Comparison of ENCODE assay signal across 18 cellular contexts in the genomic region with DNA sequence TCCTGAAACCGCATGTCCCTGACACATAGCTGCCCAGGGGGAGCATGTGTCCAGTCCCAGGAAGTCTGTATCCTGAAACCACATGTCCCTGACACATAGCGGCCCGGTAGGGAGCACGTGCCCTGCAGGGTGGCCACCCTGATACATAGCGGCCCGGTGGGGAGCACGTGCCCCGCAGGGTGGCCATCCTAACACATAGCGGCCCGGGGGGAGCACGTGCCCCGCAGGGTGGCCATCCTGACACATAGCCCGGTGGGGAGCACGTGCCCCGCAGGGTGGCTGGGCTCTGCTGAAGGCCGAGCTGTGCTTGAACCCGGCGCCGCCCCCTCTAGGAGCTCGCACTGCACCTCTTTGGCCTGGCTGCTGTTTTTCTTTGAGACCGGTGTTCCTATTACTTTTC. TPM values are rescaled to one million over a fixed set of nuclear protein-coding genes. Genes with fewer than 3 reads are reported as not detected.
DNase-seq lines count a peak whose midpoint lies in the region; ATAC-seq, FAIRE-seq and TF ChIP-seq lines count a peak whose summit lies in the region.
"Had no signal": no experiment of that assay in that cellular context is flagged by ENCODE, and none has a peak within 500 bp of the region (broad histone marks: within the 10 kb centered on the region; RNA-seq: fewer than 3 reads in every experiment).

No MANE protein-coding gene starts in this region.

- ATAC-seq in stimulated activated naive CD8-positive, alpha-beta T cell treated with anti-CD3 and anti-CD28 coated beads, Interleukin-15, amount 100 ng/mL, for 72 hours = peak; percentile 45
- no peak for ATAC-seq in stimulated activated naive CD8-positive, alpha-beta T cell treated with anti-CD3 and anti-CD28 coated beads, Interleukin-15, Interleukin-2, amounts not matched to agents 100 U/mL and 50 U/mL, for 24 hours
- ATAC-seq in K562 = no peak

- no peak for FAIRE-seq in K562 (lab: Jason Lieb, UNC)
- FAIRE-seq: GM19239, H1 had no signal

- no peak overlapping the region for H2AFZ ChIP-seq in K562 (ENCODE audit: low read depth, low read length)

- no peak for DNase-seq in stimulated activated naive CD8-positive, alpha-beta T cell treated with anti-CD3 and anti-CD28 coated beads, Interleukin-15, amount 100 ng/mL, for 72 hours
- no peak for DNase-seq in stimulated activated naive CD8-positive, alpha-beta T cell treated with anti-CD3 and anti-CD28 coated beads, Interleukin-15, Interleukin-2, amounts not matched to agents 100 U/mL and 50 U/mL, for 24 hours
- DNase-seq in K562 (ENCODE audit: extremely low read depth in 1 of 4, low spot score in 3 of 4) (no peak), germinal center (ENCODE audit: low spot score) (no peak)
- no peak for DNase-seq in activated T-cell treated with anti-CD3 and anti-CD28 coated beads, Interleukin-2, amount 50 U/mL, for 48 hours
- DNase-seq: CD4-positive, alpha-beta T cell; COR-L47; DMS79; KBM-7; NCI-H1092 treated with DMSO at 0.1 percent for 48 hours; NCI-H146; NCI-H2029; NCI-H2227 treated with DMSO at 0.1 percent for 48 hours; NCI-H524; NCI-H774; Peyer's patch had no signal

- no peak overlapping the region for H3K27ac ChIP-seq in K562 (ENCODE audit: extremely low read depth, low read depth, low read length)
- H3K27ac ChIP-seq: Peyer's patch had no signal

- H3K9ac ChIP-seq in K562 (ENCODE audit: insufficient read depth in 1 of 2, low read depth in 2 of 2, low read length in 2 of 2) = peak overlapping the region in 1 of 2 experiments; percentile 52; a peak in 1 of 4 replicates

- no peak overlapping the region for H3K4me3 Mint-ChIP-seq in stimulated activated naive CD8-positive, alpha-beta T cell treated with anti-CD3 and anti-CD28 coated beads, Interleukin-15, amount 100 ng/mL, for 72 hours
- H3K4me3 Mint-ChIP-seq: CD4-positive, alpha-beta T cell had no signal

- H3K4me2 ChIP-seq in K562 (ENCODE audit: insufficient read depth, low read length) = no peak overlapping the region

- no peak for TF ChIP-seq POLR2A in K562 (conservative IDR thresholded peaks at IDR 0.05)

- CTCF ChIA-PET in K562 (lab: Yijun Ruan, JAX; ENCODE audit: low intra/inter-chr PET ratio) = no interaction called here

- no peaks in the 10 kb centered on the region for H3K9me3 ChIP-seq in K562 (replicated peaks; ENCODE audit: control insufficient read depth, insufficient read depth, low read depth, low read length)
- H3K9me3 ChIP-seq: Peyer's patch had no signal

- H3K36me3 ChIP-seq in K562 (ENCODE audit: control insufficient read depth, insufficient read depth, low read length) = peaks cover 72% of the 10 kb centered on the region; the same call in 1 of the 3 replicates

- no peaks in the 10 kb centered on the region for H3K27me3 ChIP-seq in K562 (ENCODE audit: control insufficient read depth in 2 of 2, insufficient read depth in 2 of 2, low read length in 2 of 2)
- H3K27me3 ChIP-seq: Peyer's patch had no signal

- no peaks in the 10 kb centered on the region for H3K27me3 Mint-ChIP-seq in stimulated activated naive CD8-positive, alpha-beta T cell treated with anti-CD3 and anti-CD28 coated beads, Interleukin-15, amount 100 ng/mL, for 72 hours
- H3K27me3 Mint-ChIP-seq: CD4-positive, alpha-beta T cell had no signal

- no peak overlapping the region for H3K4me3 ChIP-seq in K562
- H3K4me3 ChIP-seq: Peyer's patch had no signal

- no peak for TF ChIP-seq EP300 in K562 (IDR thresholded peaks at IDR 0.05; ENCODE audit: low read length)

- POLR2A ChIA-PET in K562 (lab: Yijun Ruan, JAX) = interaction anchor here (0.8 to 0.9 kb wide), 2 partner anchors 8 to 10 kb away, joined by 3 to 5 read pairs; no protein-coding TSS in a partner anchor

- no peak for TF ChIP-seq CTCF in K562 (IDR thresholded peaks at IDR 0.05 in 2 of 3, conservative IDR thresholded peaks at IDR 0.05 in 1 of 3; ENCODE audit: insufficient read depth in 2 of 3, low read depth in 1 of 3, low read length in 3 of 3)

- no peaks in the 10 kb centered on the region for H3K4me1 Mint-ChIP-seq in stimulated activated naive CD8-positive, alpha-beta T cell treated with anti-CD3 and anti-CD28 coated beads, Interleukin-15, amount 100 ng/mL, for 72 hours

- no peak overlapping the region for H3K27ac Mint-ChIP-seq in stimulated activated naive CD8-positive, alpha-beta T cell treated with anti-CD3 and anti-CD28 coated beads, Interleukin-15, amount 100 ng/mL, for 72 hours

- no peak for TF ChIP-seq RAD21 in K562 (CRISPR knock-in tag; conservative IDR thresholded peaks at IDR 0.05 in 1 of 2, IDR thresholded peaks at IDR 0.05 in 1 of 2)

- H3K9me3 Mint-ChIP-seq in stimulated activated naive CD8-positive, alpha-beta T cell treated with anti-CD3 and anti-CD28 coated beads, Interleukin-15, amount 100 ng/mL, for 72 hours = no peaks in the 10 kb centered on the region
- H3K9me3 Mint-ChIP-seq: CD4-positive, alpha-beta T cell had no signal

- intact Hi-C loops in K562 (cut with micrococcal nuclease) = no loop called here

- in situ Hi-C loops in K562 (cut with MboI) = no loop called here

- 97% methylated on average over 13 of the region's 21 CpGs for WGBS in K562 (ENCODE audit: insufficient coverage, low coverage, missing lambda C conversion rate)

- no TSS peak for BruUV-seq in K562 (replicated peaks; lab: Mats Ljungman, UMichigan)

- no peaks in the 10 kb centered on the region for H3K79me2 ChIP-seq in K562 (ENCODE audit: control insufficient read depth, insufficient read depth, low read length)

- H4K20me1 ChIP-seq in K562 (replicated peaks; ENCODE audit: control insufficient read depth, insufficient read depth, low read length) = 0 out of 2 replicates have a peak, but pooled peaks cover 6% of the 10 kb centered on the region

- no peaks in the 10 kb centered on the region for H3K9me1 ChIP-seq in K562 (ENCODE audit: control insufficient read depth, insufficient read depth, low read length)

- H3K4me1 ChIP-seq in K562 (replicated peaks in 1 of 2; ENCODE audit: control insufficient read depth in 2 of 2, insufficient read depth in 2 of 2, low read length in 2 of 2) = peaks cover 0 to 17% of the 10 kb centered on the region in 2 experiments; a peak in 3 of 5 replicates

RNA-seq across cellular contexts. Expression of gene RPL13, which starts 18.7 kb away (rescaled TPM):
- total RNA-seq in K562 (2011; cell fraction: chromatin; rRNA removed; ENCODE audit: low replicate concordance) = 190 and 375 TPM in 2 replicates
- 1,145 and 1,282 TPM in 2 replicates for total RNA-seq in K562 (2011; cell fraction: nucleolus; rRNA removed)
- total RNA-seq in K562 (2011; cell fraction: nucleoplasm; rRNA removed) = 741 and 1,472 TPM in 2 replicates
- 6,042 and 8,261 TPM in 2 replicates for total RNA-seq in K562 (2014; rRNA removed)
- total RNA-seq in K562 (2014; rRNA removed; fragmentation: Illumina TruSeq; extraction: Trizol) = 916 and 1,208 TPM in 2 replicates
- 2,074 and 2,169 TPM in 2 replicates for total RNA-seq in K562 (2015; rRNA removed; fragmentation: Illumina TruSeq; extraction: Trizol)
- 2,859 and 3,283 TPM in 2 replicates for total RNA-seq in K562 (2021)
- 1,633 and 2,887 TPM in 2 replicates for polyA plus RNA-seq in K562 (2011; rRNA removed)
- 3,426 and 8,334 TPM in 2 replicates for polyA plus RNA-seq in K562 (2011; cell fraction: cytosol; rRNA removed)
- 2,104 and 2,686 TPM in 2 replicates for polyA plus RNA-seq in K562 (2011; cell fraction: nucleus; rRNA removed)
- polyA plus RNA-seq in K562 (2012) = 2,765 and 5,488 TPM in 2 replicates
- 1,258 and 1,518 TPM in 2 replicates for polyA plus RNA-seq in K562 (2014; fragmentation: Illumina TruSeq; extraction: Trizol)
- 100 to 1,000 TPM; 227 to 348 TPM for polyA plus RNA-seq in K562 (2014; fragmentation: Nextera tagmentation; extraction: Ambion mirVana)
- polyA plus RNA-seq in K562 (2014; rRNA removed) = 4,293 and 4,381 TPM in 2 replicates
- 413 and 474 TPM in 2 replicates for polyA minus RNA-seq in K562 (2011; rRNA and poly(A)+ RNA removed)
- polyA minus RNA-seq in K562 (2011; cell fraction: cytosol; rRNA and poly(A)+ RNA removed) = 1,370 and 2,343 TPM in 2 replicates
- 505 and 641 TPM in 2 replicates for polyA minus RNA-seq in K562 (2011; cell fraction: nucleus; rRNA and poly(A)+ RNA removed)

RNA-seq across cellular contexts. Expression of gene SPG7, which starts 33.6 kb away (rescaled TPM):
- total RNA-seq in K562 (2011; cell fraction: chromatin; rRNA removed; ENCODE audit: low replicate concordance) = 538 and 821 TPM in 2 replicates
- total RNA-seq in K562 (2011; cell fraction: nucleolus; rRNA removed) = 360 and 372 TPM in 2 replicates
- 370 and 431 TPM in 2 replicates for total RNA-seq in K562 (2011; cell fraction: nucleoplasm; rRNA removed)
- 67.4 and 136 TPM in 2 replicates for total RNA-seq in K562 (2014; rRNA removed)
- 37.3 and 41.2 TPM in 2 replicates for total RNA-seq in K562 (2014; rRNA removed; fragmentation: Illumina TruSeq; extraction: Trizol)
- 51.9 and 55.5 TPM in 2 replicates for total RNA-seq in K562 (2015; rRNA removed; fragmentation: Illumina TruSeq; extraction: Trizol)
- total RNA-seq in K562 (2021) = 74.8 and 75.4 TPM in 2 replicates
- 44.2 and 53.2 TPM in 2 replicates for polyA plus RNA-seq in K562 (2011; rRNA removed)
- polyA plus RNA-seq in K562 (2011; cell fraction: cytosol; rRNA removed) = 33.7 and 35.7 TPM in 2 replicates
- polyA plus RNA-seq in K562 (2011; cell fraction: nucleus; rRNA removed) = 243 and 279 TPM in 2 replicates
- polyA plus RNA-seq in K562 (2012) = 41.5 and 49.6 TPM in 2 replicates
- polyA plus RNA-seq in K562 (2014; fragmentation: Illumina TruSeq; extraction: Trizol) = 49.2 and 49.4 TPM in 2 replicates
- 1 to 10 TPM; 5.8 to 7.0 TPM for polyA plus RNA-seq in K562 (2014; fragmentation: Nextera tagmentation; extraction: Ambion mirVana)
- polyA plus RNA-seq in K562 (2014; rRNA removed) = 62.6 and 89.1 TPM in 2 replicates
- 44.3 and 53.3 TPM in 2 replicates for polyA minus RNA-seq in K562 (2011; rRNA and poly(A)+ RNA removed)
- polyA minus RNA-seq in K562 (2011; cell fraction: cytosol; rRNA and poly(A)+ RNA removed) = 30.5 and 50.1 TPM in 2 replicates
- 79.4 and 87.9 TPM in 2 replicates for polyA minus RNA-seq in K562 (2011; cell fraction: nucleus; rRNA and poly(A)+ RNA removed)

RNA-seq across cellular contexts. Expression of gene CPNE7, which starts 33.8 kb away (rescaled TPM):
- total RNA-seq in K562 (2011; cell fraction: chromatin; rRNA removed; ENCODE audit: low replicate concordance) = 170 and 336 TPM in 2 replicates
- 170 and 181 TPM in 2 replicates for total RNA-seq in K562 (2011; cell fraction: nucleolus; rRNA removed)
- total RNA-seq in K562 (2011; cell fraction: nucleoplasm; rRNA removed) = 123 and 131 TPM in 2 replicates
- total RNA-seq in K562 (2014; rRNA removed) = 46.8 and 63.6 TPM in 2 replicates
- total RNA-seq in K562 (2014; rRNA removed; fragmentation: Illumina TruSeq; extraction: Trizol) = 16.2 and 18.8 TPM in 2 replicates
- 16.9 and 18.5 TPM in 2 replicates for total RNA-seq in K562 (2015; rRNA removed; fragmentation: Illumina TruSeq; extraction: Trizol)
- total RNA-seq in K562 (2021) = 58.8 and 73.4 TPM in 2 replicates
- 32.7 and 33.6 TPM in 2 replicates for polyA plus RNA-seq in K562 (2011; rRNA removed)
- 19.6 and 36.0 TPM in 2 replicates for polyA plus RNA-seq in K562 (2011; cell fraction: cytosol; rRNA removed)
- polyA plus RNA-seq in K562 (2011; cell fraction: nucleus; rRNA removed) = 330 and 699 TPM in 2 replicates
- 44.5 and 48.7 TPM in 2 replicates for polyA plus RNA-seq in K562 (2012)
- polyA plus RNA-seq in K562 (2014; fragmentation: Illumina TruSeq; extraction: Trizol) = 31.5 and 39.1 TPM in 2 replicates
- 1 to 10 TPM in 1 of 2 experiments, under 1 TPM in 1; 0.30 to 1.9 TPM for polyA plus RNA-seq in K562 (2014; fragmentation: Nextera tagmentation; extraction: Ambion mirVana)
- polyA plus RNA-seq in K562 (2014; rRNA removed) = 67.3 and 78.1 TPM in 2 replicates
- polyA minus RNA-seq in K562 (2011; rRNA and poly(A)+ RNA removed) = 9.2 TPM in 2 replicates
- 10.7 and 11.9 TPM in 2 replicates for polyA minus RNA-seq in K562 (2011; cell fraction: cytosol; rRNA and poly(A)+ RNA removed)
- polyA minus RNA-seq in K562 (2011; cell fraction: nucleus; rRNA and poly(A)+ RNA removed) = 34.3 and 47.3 TPM in 2 replicates

RNA-seq across cellular contexts. Expression of gene ANKRD11, which starts 51.4 kb away (rescaled TPM):
- total RNA-seq in K562 (2011; cell fraction: chromatin; rRNA removed; ENCODE audit: low replicate concordance) = 521 and 557 TPM in 2 replicates
- total RNA-seq in K562 (2011; cell fraction: nucleolus; rRNA removed) = 219 and 271 TPM in 2 replicates
- 280 and 307 TPM in 2 replicates for total RNA-seq in K562 (2011; cell fraction: nucleoplasm; rRNA removed)
- total RNA-seq in K562 (2014; rRNA removed) (49.2 and 58.7 TPM in 2 replicates), K562 (2014; rRNA removed; fragmentation: Illumina TruSeq; extraction: Trizol) (25.4 and 31.7 TPM in 2 replicates), K562 (2015; rRNA removed; fragmentation: Illumina TruSeq; extraction: Trizol) (26.9 and 27.6 TPM in 2 replicates), K562 (2021) (114 and 126 TPM in 2 replicates)
- polyA plus RNA-seq in K562 (2011; rRNA removed) (24.1 and 24.5 TPM in 2 replicates), K562 (2014; fragmentation: Illumina TruSeq; extraction: Trizol) (41.9 and 66.8 TPM in 2 replicates), K562 (2014; fragmentation: Nextera tagmentation; extraction: Ambion mirVana) (1 to 10 TPM; 4.7 to 5.4 TPM), K562 (2014; rRNA removed) (75.6 and 83.7 TPM in 2 replicates)
- 24.1 and 43.3 TPM in 2 replicates for polyA plus RNA-seq in K562 (2011; cell fraction: cytosol; rRNA removed)
- 82.4 and 115 TPM in 2 replicates for polyA plus RNA-seq in K562 (2011; cell fraction: nucleus; rRNA removed)
- 58.0 and 101 TPM in 2 replicates for polyA plus RNA-seq in K562 (2012)
- polyA minus RNA-seq in K562 (2011; rRNA and poly(A)+ RNA removed) = 22.7 and 27.7 TPM in 2 replicates
- polyA minus RNA-seq in K562 (2011; cell fraction: cytosol; rRNA and poly(A)+ RNA removed) = 41.4 and 57.3 TPM in 2 replicates
- 37.2 and 51.5 TPM in 2 replicates for polyA minus RNA-seq in K562 (2011; cell fraction: nucleus; rRNA and poly(A)+ RNA removed)
